Comparison of ENCODE assay signal across 9 cellular contexts in the genomic region with DNA sequence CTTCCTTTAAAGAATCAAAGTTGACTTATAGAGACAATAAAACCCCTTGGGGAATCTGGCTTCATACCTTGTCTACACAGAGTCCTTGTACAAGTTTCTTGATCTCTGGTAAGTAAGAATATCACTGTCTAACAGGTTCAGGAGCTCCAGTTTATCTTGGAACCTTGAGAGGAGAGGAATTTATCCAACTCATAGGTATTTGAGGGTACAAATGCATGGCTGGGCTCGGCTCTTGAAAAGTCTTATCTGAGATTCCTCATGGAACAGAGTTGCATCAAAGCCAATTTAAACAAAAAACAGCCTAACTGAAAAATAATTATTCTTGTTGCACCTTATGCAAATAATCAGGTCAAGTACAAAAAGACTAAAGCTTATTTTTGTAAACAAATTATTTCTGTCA. TPM values are rescaled to one million over a fixed set of nuclear protein-coding genes. Genes with fewer than 3 reads are reported as not detected.
"Had no signal": no experiment of that assay in that cellular context is flagged by ENCODE, and none has a peak within 500 bp of the region (broad histone marks: within the 10 kb centered on the region; RNA-seq: fewer than 3 reads in every experiment).

No MANE protein-coding gene starts in this region.

- ATAC-seq: GM12878 had no signal

- DNase-seq: GDM1, GF-D8 had no signal

- FAIRE-seq: G401.6, GM12878, GM12891, GM12892, GM18507, GM19239 had no signal

- H3K4me3 ChIP-seq: GM12878 had no signal

RNA-seq across cellular contexts. Expression of a gene that starts 33.4 kb away (rescaled TPM):
- total RNA-seq: G401, GM12878 had no signal
- polyA plus RNA-seq: GM12878 had no signal
